In the genomic region with DNA sequence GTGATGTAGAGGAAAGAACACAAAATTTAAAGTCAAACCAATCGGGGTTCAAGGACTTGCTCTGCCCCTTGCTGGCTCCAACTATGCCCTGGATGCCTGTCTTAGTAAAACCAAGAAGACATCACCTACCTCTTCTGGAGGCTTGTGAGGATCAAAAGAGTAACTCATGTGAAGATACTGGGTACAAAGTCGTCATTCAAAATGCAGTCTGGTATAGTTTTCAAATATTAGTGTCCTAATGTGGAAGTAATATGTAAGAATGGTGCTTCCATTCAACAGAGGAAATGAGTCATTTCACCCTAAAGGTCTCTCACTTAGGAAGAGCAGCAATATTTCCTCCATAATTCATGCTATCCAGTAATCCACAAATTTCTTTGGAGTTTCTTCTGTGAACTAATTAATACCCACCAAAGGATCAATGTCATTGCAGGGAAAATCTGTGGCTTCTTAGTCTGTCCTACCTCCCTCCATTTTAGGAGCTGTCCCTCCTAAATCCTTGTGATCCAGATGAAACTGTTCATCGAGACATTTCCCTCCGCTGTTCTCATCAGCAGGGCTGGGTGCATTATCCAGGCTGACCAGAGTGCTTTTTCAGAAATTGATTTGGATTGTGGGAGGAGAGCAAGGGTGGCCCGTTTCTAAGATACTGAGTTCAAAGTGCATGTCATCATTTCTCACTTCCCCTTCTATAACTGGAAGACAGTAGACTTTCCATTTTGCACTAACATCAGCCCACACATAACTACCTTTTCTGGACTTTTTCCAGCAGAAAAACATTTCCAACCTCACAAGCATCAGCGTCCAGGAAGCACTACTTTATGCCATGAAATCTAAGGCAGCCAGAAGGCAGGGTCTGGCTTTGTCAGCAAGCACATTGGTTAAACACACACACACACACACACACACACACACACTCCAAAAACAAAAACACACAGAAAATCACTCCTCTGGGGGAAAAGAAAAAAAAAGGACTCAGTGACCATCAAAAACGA, we compare ENCODE assay signal across 8 cellular contexts.
A peak's percentile ranks its signal among the peaks of the same experiment; 100 is the strongest.
DNase-seq lines count a peak whose midpoint lies in the region; ATAC-seq and TF ChIP-seq lines count a peak whose summit lies in the region.

No MANE protein-coding gene starts in this region.

- intact Hi-C loops in body of pancreas (cut with DNase I) = no loop called here
- intact Hi-C loops in aorta (cut with DNase I) = no loop called here

- H3K9ac ChIP-seq in KMS-11 (no peak overlapping the region), rectal smooth muscle tissue (ENCODE audit: low read length) (no peak overlapping the region)

- H3K36me3 ChIP-seq in KMS-11 (ENCODE audit: insufficient read depth) (no peaks in the 10 kb centered on the region), body of pancreas (replicated peaks in 1 of 2; ENCODE audit: insufficient read depth in 1 of 2, low read depth in 2 of 2) (no peaks in the 10 kb centered on the region), rectal smooth muscle tissue (ENCODE audit: control insufficient read depth, insufficient read depth, low read length) (no peaks in the 10 kb centered on the region), aorta (ENCODE audit: control insufficient read depth in 1 of 2, insufficient read depth in 2 of 2, low read length in 1 of 2) (no peaks in the 10 kb centered on the region)

- H3K36me3 Mint-ChIP-seq in HFFc6 (ENCODE audit: low read depth) = no peaks in the 10 kb centered on the region

- H3K4me1 ChIP-seq in KMS-11 (ENCODE audit: low read depth, poor library complexity, severe bottlenecking) = peaks cover 32% of the 10 kb centered on the region
- no peaks in the 10 kb centered on the region for H3K4me1 ChIP-seq in body of pancreas
- peaks cover 19% of the 10 kb centered on the region for H3K4me1 ChIP-seq in rectal smooth muscle tissue (ENCODE audit: control insufficient read depth, insufficient read depth, low read length)
- H3K4me1 ChIP-seq in aorta (ENCODE audit: control insufficient read depth in 1 of 2, insufficient read depth in 2 of 2, low read length in 2 of 2) = peaks cover 8 to 17% of the 10 kb centered on the region in 2 donors

- H3K4me1 Mint-ChIP-seq in HFFc6 (ENCODE audit: low read depth) = peaks cover 18% of the 10 kb centered on the region

- TF ChIP-seq CTCF in KMS-11 (conservative IDR thresholded peaks at IDR 0.05; ENCODE audit: low read depth, low read length) (no peak), body of pancreas (IDR thresholded peaks at IDR 0.05) (no peak), HFFc6 (IDR thresholded peaks at IDR 0.05) (no peak)

- no peaks in the 10 kb centered on the region for H3K27me3 ChIP-seq in KMS-11 (ENCODE audit: insufficient read depth, low read depth)
- no peaks in the 10 kb centered on the region for H3K27me3 ChIP-seq in body of pancreas
- no peaks in the 10 kb centered on the region for H3K27me3 ChIP-seq in rectal smooth muscle tissue (ENCODE audit: control insufficient read depth, insufficient read depth, low read length)
- H3K27me3 ChIP-seq in aorta (ENCODE audit: control insufficient read depth in 1 of 2, insufficient read depth in 2 of 2, low read length in 1 of 2) = no peaks in the 10 kb centered on the region

- H3K4me3 ChIP-seq in KMS-11 (IDR thresholded peaks at IDR 0.05; ENCODE audit: insufficient read depth, low read depth, low read length) (no peak overlapping the region), body of pancreas (no peak overlapping the region), rectal smooth muscle tissue (ENCODE audit: low read length) (no peak overlapping the region), aorta (ENCODE audit: low read length in 2 of 2) (no peak overlapping the region)

- peak overlapping the region; percentile 64 for H3K4me2 ChIP-seq in KMS-11

- DNase-seq in body of pancreas (no peak), aorta (no peak), HFFc6 (no peak)
- DNase-seq in effector CD4-positive, alpha-beta T cell = no peak

- H4K20me1 ChIP-seq in KMS-11 (ENCODE audit: insufficient read depth) = no peaks in the 10 kb centered on the region

- H3K79me2 ChIP-seq in KMS-11 (ENCODE audit: insufficient read depth, low read depth) = no peaks in the 10 kb centered on the region

- H2AFZ ChIP-seq in KMS-11 (ENCODE audit: low read depth) = peak overlapping the region; percentile 23; the same call in 1 of the 2 replicates

- peak overlapping the region; percentile 19 for H3K27ac ChIP-seq in KMS-11
- H3K27ac ChIP-seq in body of pancreas = peak overlapping the region in 2 of 4 donors; percentile 9 to 18
- peak overlapping the region; percentile 21 for H3K27ac ChIP-seq in rectal smooth muscle tissue (ENCODE audit: low read depth, low read length)
- no peak overlapping the region for H3K27ac ChIP-seq in aorta (ENCODE audit: low read depth in 1 of 2, low read length in 2 of 2)

- H3K9me3 ChIP-seq in body of pancreas (no peaks in the 10 kb centered on the region), aorta (ENCODE audit: control insufficient read depth, low read length) (no peaks in the 10 kb centered on the region)

- peak; percentile 53 for ATAC-seq in GM21576 (IDR thresholded peaks at IDR 0.05; ENCODE audit: unreplicated experiment)
- peak; percentile 24 for ATAC-seq in body of pancreas
- ATAC-seq in aorta (ENCODE audit: low FRiP score) = no peak

- H3K4me3 Mint-ChIP-seq in HFFc6 = no peak overlapping the region

- no peaks in the 10 kb centered on the region; the same call in 1 of the 2 replicates for H3K27me3 Mint-ChIP-seq in HFFc6 (ENCODE audit: insufficient read depth)

- WGBS in body of pancreas, 2 donors = 55 to 62% methylated on average over 7 of the region's 7 CpGs
- 57 to 59% methylated on average over 7 of the region's 7 CpGs for WGBS in aorta, 2 donors

- no peaks in the 10 kb centered on the region for H3K9me3 Mint-ChIP-seq in HFFc6

- H3K27ac Mint-ChIP-seq in HFFc6 = no peak overlapping the region; the same call in 1 of the 2 replicates

- peak; percentile 24 for TF ChIP-seq POLR2A in GM15510 (IDR thresholded peaks at IDR 0.05; ENCODE audit: borderline replicate concordance, extremely low read depth, insufficient read length)
- no peak for TF ChIP-seq POLR2A in body of pancreas (IDR thresholded peaks at IDR 0.05)

Comparison
In these comparisons a context has a peak if more than half of its experiments do, and no peak if none do; other contexts are left out.
1. H3K27ac ChIP-seq: peak in KMS-11 (single experiment) and rectal smooth muscle tissue (single experiment); none in aorta (0 of 2).